Comparison of ENCODE assay signal across 14 cellular contexts in genomic region chr7:151494569-151495284, GRCh38. TPM values are rescaled to one million over a fixed set of nuclear protein-coding genes. Genes with fewer than 3 reads are reported as not detected.
DNase-seq lines count a peak whose midpoint lies in the region; ATAC-seq, FAIRE-seq and TF ChIP-seq lines count a peak whose summit lies in the region.
"Had no signal": no experiment of that assay in that cellular context is flagged by ENCODE, and none has a peak within 500 bp of the region (broad histone marks: within the 10 kb centered on the region; RNA-seq: fewer than 3 reads in every experiment).

No MANE protein-coding gene starts in this region.

- H3K27me3 Mint-ChIP-seq in GM23338 (ENCODE audit: insufficient read depth, low read depth, poor library complexity): peaks cover 1% of the 10 kb centered on the region
- H3K27me3 Mint-ChIP-seq: activated CD4-positive, alpha-beta T cell treated with anti-CD3 and anti-CD28 coated beads, Interleukin-2, amount 10 ng/mL, durations not matched to agents 24 days and 14 days had no signal

- H3K9me3 ChIP-seq in PC-3 (ENCODE audit: low read length) (no peaks in the 10 kb centered on the region), endothelial cell of umbilical vein (replicated peaks; ENCODE audit: control insufficient read depth, insufficient read depth, low read length) (no peaks in the 10 kb centered on the region), pancreas (no peaks in the 10 kb centered on the region)
- H3K9me3 ChIP-seq: right atrium auricular region had no signal

- FAIRE-seq in endothelial cell of umbilical vein (lab: Jason Lieb, UNC): no peak
- no peak for FAIRE-seq in pancreas (lab: Jason Lieb, UNC)
- FAIRE-seq: bronchial epithelial cell had no signal

- BruUV-seq in PC-3 (replicated peaks; lab: Mats Ljungman, UMichigan): no TSS peak
- BruUV-seq in endothelial cell of umbilical vein (replicated peaks; lab: Mats Ljungman, UMichigan): no TSS peak

- 12 to 16% methylated on average over 7 of the region's 7 CpGs for WGBS in pancreas, 2 donors

- in situ Hi-C loops in G401 (cut with HindIII; ENCODE audit: low sequenced_read_pairs): no loop called here

- H3K4me1 ChIP-seq in GM23338 (ENCODE audit: insufficient read depth): peaks cover 64% of the 10 kb centered on the region
- peaks cover 47% of the 10 kb centered on the region for H3K4me1 ChIP-seq in PC-3 (ENCODE audit: insufficient read depth, low read length)
- H3K4me1 ChIP-seq in endothelial cell of umbilical vein (ENCODE audit: control insufficient read depth, extremely low read depth, insufficient read depth, low read length): peaks cover 2% of the 10 kb centered on the region
- H3K4me1 ChIP-seq in pancreas: peaks cover 26 to 48% (median 48%) of the 10 kb centered on the region in 3 donors

- POLR2A ChIA-PET in PC-3 (lab: Charles Lee; ENCODE audit: unreplicated experiment): interaction anchor here (0.6 kb wide), 1 partner anchor 153 kb away, joined by 8 read pairs; the partner anchor contains the start of gene NUB1
- POLR2A ChIA-PET in endothelial cell of umbilical vein (lab: Charles Lee): no interaction called here

- peaks cover 100% of the 10 kb centered on the region for H3K79me2 ChIP-seq in GM23338 (replicated peaks; ENCODE audit: insufficient read depth)
- H3K79me2 ChIP-seq in PC-3 (ENCODE audit: low read length): peaks cover 100% of the 10 kb centered on the region
- peaks cover 97% of the 10 kb centered on the region for H3K79me2 ChIP-seq in endothelial cell of umbilical vein (ENCODE audit: control insufficient read depth, insufficient read depth, low read length)

- H4K20me1 ChIP-seq in GM23338 (replicated peaks; ENCODE audit: insufficient read depth): peaks cover 68% of the 10 kb centered on the region
- H4K20me1 ChIP-seq in PC-3 (ENCODE audit: low read length): peaks cover 66% of the 10 kb centered on the region
- peaks cover 22% of the 10 kb centered on the region for H4K20me1 ChIP-seq in endothelial cell of umbilical vein (replicated peaks; ENCODE audit: control insufficient read depth, extremely low read depth, insufficient read depth, low read length)

- H3K9ac ChIP-seq in PC-3 (ENCODE audit: low read length) (no peak overlapping the region), endothelial cell of umbilical vein (replicated peaks; ENCODE audit: extremely low read depth, insufficient read depth, low read length) (no peak overlapping the region)

- no peak overlapping the region for H2AFZ ChIP-seq in GM23338
- no peak overlapping the region for H2AFZ ChIP-seq in PC-3 (ENCODE audit: low read length)
- no peak overlapping the region for H2AFZ ChIP-seq in endothelial cell of umbilical vein (ENCODE audit: low read depth, low read length)

- H3K4me3 Mint-ChIP-seq in GM23338: peak overlapping the region; percentile 52
- H3K4me3 Mint-ChIP-seq: activated CD4-positive, alpha-beta T cell treated with anti-CD3 and anti-CD28 coated beads, Interleukin-2, amount 10 ng/mL, durations not matched to agents 24 days and 14 days had no signal

- H3K27ac ChIP-seq in GM23338 (ENCODE audit: low read depth) (peak overlapping the region; percentile 7; the same call in 1 of the 2 replicates), PC-3 (ENCODE audit: low read length) (peak overlapping the region; percentile 7; the same call in 1 of the 2 replicates), endothelial cell of umbilical vein (ENCODE audit: insufficient read depth, low read depth, low read length) (no peak overlapping the region), pancreas (peak overlapping the region; percentile 9 to 83 (median 46)), substantia nigra (ENCODE audit: low read depth, low read length, poor library complexity, severe bottlenecking) (no peak overlapping the region)
- H3K27ac ChIP-seq: right atrium auricular region had no signal

- H3K4me3 ChIP-seq in GM23338 (peak overlapping the region; percentile 28; the same call in 1 of the 2 replicates), PC-3 (ENCODE audit: low read length) (no peak overlapping the region), endothelial cell of umbilical vein (replicated peaks in 1 of 3; ENCODE audit: insufficient read depth in 1 of 3, low read depth in 1 of 3, low read length in 3 of 3) (no peak overlapping the region), pancreas (peak overlapping the region in 1 of 4 donors; percentile 0)
- H3K4me3 ChIP-seq: right atrium auricular region had no signal

- dilution Hi-C loops in endothelial cell of umbilical vein (cut with MboI; ENCODE audit: extremely low pct_ligation_motif_present, low sequenced_read_pairs): no loop called here

- ATAC-seq in GM23338: no peak; the same call in 2 of the 3 replicates
- peak; percentile 58 for ATAC-seq in PC-3
- peak; percentile 86 to 90 (median 88) for ATAC-seq in pancreas
- no peak for ATAC-seq in HG03439 (IDR thresholded peaks at IDR 0.05; ENCODE audit: unreplicated experiment)
- ATAC-seq in HG03378 (IDR thresholded peaks at IDR 0.05; ENCODE audit: unreplicated experiment): no peak

- H3K4me1 Mint-ChIP-seq in GM23338: peaks cover 66% of the 10 kb centered on the region

- TF ChIP-seq POLR2A in endothelial cell of umbilical vein (IDR thresholded peaks at IDR 0.05; ENCODE audit: low read depth, low read length): no peak

- intact Hi-C loops in PC-3 (cut with micrococcal nuclease) (loop anchor here (2.0 kb wide), 1 partner anchor 24 kb away; the partner anchor contains the start of gene RHEB), endothelial cell of umbilical vein (cut with micrococcal nuclease) (no loop called here), pancreas (cut with DNase I) (no loop called here)

- CTCF ChIA-PET in PC-3 (lab: Charles Lee) (interaction anchor here (0.7 kb wide), 1 partner anchor 202 kb away, joined by 3 read pairs; no protein-coding TSS in a partner anchor), endothelial cell of umbilical vein (lab: Charles Lee) (interaction anchor here (1.0 kb wide), 2 partner anchors 12 to 22 kb away, joined by 3 read pairs; no protein-coding TSS in a partner anchor)

- H3F3A ChIP-seq in GM23338 (replicated peaks; ENCODE audit: low read depth): no peaks in the 10 kb centered on the region; the same call in 1 of the 2 replicates
- H3F3A ChIP-seq in PC-3 (ENCODE audit: low read length, unreplicated experiment): no peaks in the 10 kb centered on the region

- no peaks in the 10 kb centered on the region for H3K9me1 ChIP-seq in endothelial cell of umbilical vein (replicated peaks; ENCODE audit: control insufficient read depth, extremely low read depth, insufficient read depth, low read length)

- no peaks in the 10 kb centered on the region for H3K9me3 Mint-ChIP-seq in GM23338
- H3K9me3 Mint-ChIP-seq: activated CD4-positive, alpha-beta T cell treated with anti-CD3 and anti-CD28 coated beads, Interleukin-2, amount 10 ng/mL, durations not matched to agents 24 days and 14 days; activated T-helper 2 cell treated with anti-CD3 and anti-CD28 coated beads, Interferon-gamma antibody, Interleukin-2, Interleukin-4, amounts not matched to agents 10 μg/mL and 5 μg/mL and 100 μg/mL, durations not matched to agents 14 hours and 24 hours and 36 hours had no signal

- DNase-seq in GM23338 (ENCODE audit: low spot score) (no peak), PC-3 (peak; percentile 53), endothelial cell of umbilical vein (ENCODE audit: low read depth, low spot score) (peak; percentile 53), pancreas (no peak), G401 (ENCODE audit: low spot score) (no peak), substantia nigra (lab: John Stamatoyannopoulos, UW) (no peak)
- DNase-seq: activated CD4-positive, alpha-beta T cell treated with anti-CD3 and anti-CD28 coated beads, Interleukin-2, amount 10 ng/mL, durations not matched to agents 24 days and 14 days; NCI-H1092 treated with DMSO at 0.1 percent for 48 hours; NCI-H82 had no signal

- no peak for TF ChIP-seq CTCF in GM23338 (conservative IDR thresholded peaks at IDR 0.05; ENCODE audit: low read depth in 2 of 2)
- TF ChIP-seq CTCF in PC-3 (conservative IDR thresholded peaks at IDR 0.05; ENCODE audit: low read depth, low read length): no peak
- no peak for TF ChIP-seq CTCF in endothelial cell of umbilical vein (IDR thresholded peaks at IDR 0.05; ENCODE audit: extremely low read depth in 1 of 2, insufficient read depth in 1 of 2, low read depth in 1 of 2, low read length in 2 of 2)
- TF ChIP-seq CTCF in pancreas (IDR thresholded peaks at IDR 0.05): no peak

- H3K27ac Mint-ChIP-seq in GM23338: peak overlapping the region; percentile 39
- H3K27ac Mint-ChIP-seq: activated T-helper 2 cell treated with anti-CD3 and anti-CD28 coated beads, Interferon-gamma antibody, Interleukin-2, Interleukin-4, amounts not matched to agents 10 μg/mL and 5 μg/mL and 100 μg/mL, durations not matched to agents 14 hours and 24 hours and 36 hours had no signal

- H3K36me3 Mint-ChIP-seq in GM23338 (ENCODE audit: low read depth): peaks cover 19% of the 10 kb centered on the region

- peak overlapping the region; percentile 47 for H3K4me2 ChIP-seq in GM23338
- H3K4me2 ChIP-seq in PC-3 (ENCODE audit: low read length): peak overlapping the region; percentile 37
- no peak overlapping the region for H3K4me2 ChIP-seq in endothelial cell of umbilical vein (ENCODE audit: insufficient read depth, low read length)

- no peaks in the 10 kb centered on the region for H3K36me3 ChIP-seq in GM23338 (ENCODE audit: insufficient read depth)
- peaks cover 7% of the 10 kb centered on the region for H3K36me3 ChIP-seq in PC-3 (ENCODE audit: low read depth, low read length)
- H3K36me3 ChIP-seq in endothelial cell of umbilical vein (ENCODE audit: control insufficient read depth in 2 of 2, extremely low read depth in 1 of 2, insufficient read depth in 2 of 2, low read length in 2 of 2): no peaks in the 10 kb centered on the region
- H3K36me3 ChIP-seq in pancreas: no peaks in the 10 kb centered on the region

- no peaks in the 10 kb centered on the region for H3K27me3 ChIP-seq in GM23338 (ENCODE audit: insufficient read depth)
- no peaks in the 10 kb centered on the region for H3K27me3 ChIP-seq in PC-3 (ENCODE audit: low read length)
- no peaks in the 10 kb centered on the region for H3K27me3 ChIP-seq in endothelial cell of umbilical vein (ENCODE audit: control insufficient read depth in 2 of 2, insufficient read depth in 2 of 2, low read length in 2 of 2)
- no peaks in the 10 kb centered on the region for H3K27me3 ChIP-seq in pancreas
- H3K27me3 ChIP-seq: right atrium auricular region had no signal

- H3K9me2 ChIP-seq in GM23338 (ENCODE audit: insufficient read depth) (no peaks in the 10 kb centered on the region), PC-3 (replicated peaks; ENCODE audit: low read length) (no peaks in the 10 kb centered on the region)

RNA-seq across cellular contexts. Expression of gene RHEB, which starts 25.0 kb away (rescaled TPM):
- total RNA-seq in GM23338 (2014; rRNA removed; shearing (Covaris generic)): 94.0 and 101 TPM in 2 replicates
- polyA plus RNA-seq in GM23338 (2016; fragmentation: Nextera tagmentation; extraction: Ambion mirVana) (209 and 239 TPM in 2 replicates), endothelial cell of umbilical vein (55.1 and 59.4 TPM in 2 replicates), pancreas (10 to 100 TPM; 32.9 to 65.9 TPM)
- total RNA-seq in PC-3 (2014; rRNA removed) (87.0 and 99.3 TPM in 2 replicates), endothelial cell of umbilical vein (108 and 109 TPM in 2 replicates), pancreas (10 to 100 TPM; 28.6 to 48.1 (median 35.8) TPM)
- 60.8 and 63.4 TPM in 2 replicates for polyA plus RNA-seq in endothelial cell of umbilical vein (2011; cell fraction: cytosol; rRNA removed)
- 30.2 and 44.3 TPM in 2 replicates for polyA plus RNA-seq in endothelial cell of umbilical vein (2011; cell fraction: nucleus; rRNA removed)
- 81.9 and 118 TPM in 2 replicates for polyA plus RNA-seq in endothelial cell of umbilical vein (2012)
- polyA minus RNA-seq in endothelial cell of umbilical vein: 18.4 and 21.0 TPM in 2 replicates
- polyA minus RNA-seq in endothelial cell of umbilical vein (2011; cell fraction: cytosol; rRNA and poly(A)+ RNA removed): 36.5 TPM
- polyA minus RNA-seq in endothelial cell of umbilical vein (2011; cell fraction: nucleus; rRNA and poly(A)+ RNA removed): 20.8 and 28.3 TPM in 2 replicates
- 127 and 156 TPM in 2 replicates for total RNA-seq in G401 (2014; rRNA removed; shearing (Covaris generic))

RNA-seq across cellular contexts. Expression of gene CRYGN, which starts 54.8 kb away (rescaled TPM):
- total RNA-seq in GM23338 (2014; rRNA removed; shearing (Covaris generic)): 0.59 and 1.1 TPM in 2 replicates
- polyA plus RNA-seq in GM23338 (2016; fragmentation: Nextera tagmentation; extraction: Ambion mirVana) (1.4 and 1.5 TPM in 2 replicates), endothelial cell of umbilical vein (not detected in 2 replicates), pancreas (under 1 TPM; 0.07 to 0.08 TPM)
- total RNA-seq in PC-3 (2014; rRNA removed) (0.11 TPM in 1 of 2 replicates, not detected in the other), endothelial cell of umbilical vein (not detected in 2 replicates), pancreas (under 1 TPM in 2 of 6 donors, not detected in 4; 0.09 to 0.18 TPM)
- not detected in 2 replicates for polyA plus RNA-seq in endothelial cell of umbilical vein (2011; cell fraction: cytosol; rRNA removed)
- polyA plus RNA-seq in endothelial cell of umbilical vein (2011; cell fraction: nucleus; rRNA removed): not detected in 2 replicates
- not detected in 2 replicates for polyA plus RNA-seq in endothelial cell of umbilical vein (2012)
- not detected in 2 replicates for polyA minus RNA-seq in endothelial cell of umbilical vein
- polyA minus RNA-seq in endothelial cell of umbilical vein (2011; cell fraction: cytosol; rRNA and poly(A)+ RNA removed): not detected
- not detected in 2 replicates for polyA minus RNA-seq in endothelial cell of umbilical vein (2011; cell fraction: nucleus; rRNA and poly(A)+ RNA removed)
- not detected in 2 replicates for total RNA-seq in G401 (2014; rRNA removed; shearing (Covaris generic))
- total RNA-seq: activated CD4-positive, alpha-beta T cell treated with anti-CD3 and anti-CD28 coated beads, Interleukin-2, amount 10 ng/mL, durations not matched to agents 24 days and 14 days; activated T-helper 2 cell treated with anti-CD3 and anti-CD28 coated beads, Interferon-gamma antibody, Interleukin-2, Interleukin-4, amounts not matched to agents 10 μg/mL and 5 μg/mL and 100 μg/mL, durations not matched to agents 14 hours and 24 hours and 36 hours; bronchial epithelial cell had no signal

Comparison
In these comparisons a context has a peak if more than half of its experiments do, and no peak if none do; other contexts are left out.
1. ATAC-seq: peak in PC-3 (single experiment) and pancreas (4 of 4); none in GM23338 (single experiment), HG03439 (single experiment) and HG03378 (single experiment).
2. DNase-seq: peak in PC-3 (single experiment) and endothelial cell of umbilical vein (single experiment); none in GM23338 (single experiment), pancreas (0 of 6), G401 (single experiment) and substantia nigra (0 of 49).
3. H3K27ac ChIP-seq: peak in GM23338 (single experiment), PC-3 (single experiment) and pancreas (4 of 4); none in endothelial cell of umbilical vein (single experiment) and substantia nigra (single experiment).